ENCODE assay signal across 1 cellular context in the genomic region with DNA sequence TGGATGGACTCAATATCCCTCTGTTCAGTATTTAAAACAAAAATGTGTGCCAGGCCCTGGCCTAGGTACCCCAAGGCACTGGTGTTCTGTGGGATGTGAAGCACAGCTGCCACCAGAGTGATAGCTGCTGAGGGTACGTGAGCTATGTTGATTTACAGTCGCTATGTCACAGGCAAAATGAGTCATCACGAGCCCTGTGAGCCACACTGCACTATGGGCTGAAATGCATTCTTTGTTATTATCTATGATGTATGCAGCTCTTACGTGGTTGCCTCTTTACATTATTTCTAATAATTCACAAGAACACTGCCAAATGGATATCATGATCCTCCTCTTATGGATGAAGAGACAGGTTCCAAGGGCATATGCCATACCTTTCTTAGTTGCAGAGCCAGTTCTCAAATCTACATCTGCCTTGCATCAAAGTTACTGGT.
A peak's percentile ranks its signal among the peaks of the same experiment; 100 is the strongest.
TF ChIP-seq lines count a peak whose summit lies in the region.

No MANE protein-coding gene starts in this region.

TF ChIP-seq in K562, 482 proteins besides CTCF, POLR2A, EP300 and RAD21 (continued from another document and continues in another):
- TF ChIP-seq, protein P1, sequence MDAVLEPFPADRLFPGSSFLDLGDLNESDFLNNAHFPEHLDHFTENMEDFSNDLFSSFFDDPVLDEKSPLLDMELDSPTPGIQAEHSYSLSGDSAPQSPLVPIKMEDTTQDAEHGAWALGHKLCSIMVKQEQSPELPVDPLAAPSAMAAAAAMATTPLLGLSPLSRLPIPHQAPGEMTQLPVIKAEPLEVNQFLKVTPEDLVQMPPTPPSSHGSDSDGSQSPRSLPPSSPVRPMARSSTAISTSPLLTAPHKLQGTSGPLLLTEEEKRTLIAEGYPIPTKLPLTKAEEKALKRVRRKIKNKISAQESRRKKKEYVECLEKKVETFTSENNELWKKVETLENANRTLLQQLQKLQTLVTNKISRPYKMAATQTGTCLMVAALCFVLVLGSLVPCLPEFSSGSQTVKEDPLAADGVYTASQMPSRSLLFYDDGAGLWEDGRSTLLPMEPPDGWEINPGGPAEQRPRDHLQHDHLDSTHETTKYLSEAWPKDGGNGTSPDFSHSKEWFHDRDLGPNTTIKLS (IDR thresholded peaks at IDR 0.05; ENCODE audit: borderline replicate concordance, low read depth), result no peak
- TF ChIP-seq TAF7 (tag; IDR thresholded peaks at IDR 0.05), result no peak
- peak; percentile 48; the same call in 1 of the 2 replicates for TF ChIP-seq SMARCC2 (IDR thresholded peaks at IDR 0.05; ENCODE audit: low read depth)
- TF ChIP-seq NFIX (CRISPR knock-in tag; IDR thresholded peaks at IDR 0.05; ENCODE audit: low read depth), result no peak
- TF ChIP-seq, protein P2, sequence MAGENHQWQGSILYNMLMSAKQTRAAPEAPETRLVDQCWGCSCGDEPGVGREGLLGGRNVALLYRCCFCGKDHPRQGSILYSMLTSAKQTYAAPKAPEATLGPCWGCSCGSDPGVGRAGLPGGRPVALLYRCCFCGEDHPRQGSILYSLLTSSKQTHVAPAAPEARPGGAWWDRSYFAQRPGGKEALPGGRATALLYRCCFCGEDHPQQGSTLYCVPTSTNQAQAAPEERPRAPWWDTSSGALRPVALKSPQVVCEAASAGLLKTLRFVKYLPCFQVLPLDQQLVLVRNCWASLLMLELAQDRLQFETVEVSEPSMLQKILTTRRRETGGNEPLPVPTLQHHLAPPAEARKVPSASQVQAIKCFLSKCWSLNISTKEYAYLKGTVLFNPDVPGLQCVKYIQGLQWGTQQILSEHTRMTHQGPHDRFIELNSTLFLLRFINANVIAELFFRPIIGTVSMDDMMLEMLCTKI (IDR thresholded peaks at IDR 0.05; ENCODE audit: partially characterized antibody), result no peak
- TF ChIP-seq L3MBTL2 (IDR thresholded peaks at IDR 0.05), result no peak
- TF ChIP-seq SRSF3 (IDR thresholded peaks at IDR 0.05; ENCODE audit: insufficient read depth, low read length), result no peak
- TF ChIP-seq KHSRP (IDR thresholded peaks at IDR 0.05), result no peak
- TF ChIP-seq, protein P3, sequence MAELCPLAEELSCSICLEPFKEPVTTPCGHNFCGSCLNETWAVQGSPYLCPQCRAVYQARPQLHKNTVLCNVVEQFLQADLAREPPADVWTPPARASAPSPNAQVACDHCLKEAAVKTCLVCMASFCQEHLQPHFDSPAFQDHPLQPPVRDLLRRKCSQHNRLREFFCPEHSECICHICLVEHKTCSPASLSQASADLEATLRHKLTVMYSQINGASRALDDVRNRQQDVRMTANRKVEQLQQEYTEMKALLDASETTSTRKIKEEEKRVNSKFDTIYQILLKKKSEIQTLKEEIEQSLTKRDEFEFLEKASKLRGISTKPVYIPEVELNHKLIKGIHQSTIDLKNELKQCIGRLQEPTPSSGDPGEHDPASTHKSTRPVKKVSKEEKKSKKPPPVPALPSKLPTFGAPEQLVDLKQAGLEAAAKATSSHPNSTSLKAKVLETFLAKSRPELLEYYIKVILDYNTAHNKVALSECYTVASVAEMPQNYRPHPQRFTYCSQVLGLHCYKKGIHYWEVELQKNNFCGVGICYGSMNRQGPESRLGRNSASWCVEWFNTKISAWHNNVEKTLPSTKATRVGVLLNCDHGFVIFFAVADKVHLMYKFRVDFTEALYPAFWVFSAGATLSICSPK (IDR thresholded peaks at IDR 0.05; ENCODE audit: borderline replicate concordance), result no peak
- TF ChIP-seq ARID1B (IDR thresholded peaks at IDR 0.05), result peak; percentile 80
- peak; percentile 15; the same call in 1 of the 2 replicates for TF ChIP-seq TEAD4 (IDR thresholded peaks at IDR 0.05; ENCODE audit: low read length)
- no peak for TF ChIP-seq TEAD4 (CRISPR knock-in tag; IDR thresholded peaks at IDR 0.05; ENCODE audit: borderline replicate concordance)
- peak in 1 of 2 experiments; percentile 43; a peak in 2 of 4 replicates for TF ChIP-seq FOXK2 (conservative IDR thresholded peaks at IDR 0.05 in 1 of 2, IDR thresholded peaks at IDR 0.05 in 1 of 2; ENCODE audit: low read depth in 2 of 2)
- TF ChIP-seq, protein P4, sequence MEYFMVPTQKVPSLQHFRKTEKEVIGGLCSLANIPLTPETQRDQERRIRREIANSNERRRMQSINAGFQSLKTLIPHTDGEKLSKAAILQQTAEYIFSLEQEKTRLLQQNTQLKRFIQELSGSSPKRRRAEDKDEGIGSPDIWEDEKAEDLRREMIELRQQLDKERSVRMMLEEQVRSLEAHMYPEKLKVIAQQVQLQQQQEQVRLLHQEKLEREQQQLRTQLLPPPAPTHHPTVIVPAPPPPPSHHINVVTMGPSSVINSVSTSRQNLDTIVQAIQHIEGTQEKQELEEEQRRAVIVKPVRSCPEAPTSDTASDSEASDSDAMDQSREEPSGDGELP (CRISPR knock-in tag; IDR thresholded peaks at IDR 0.05; ENCODE audit: borderline replicate concordance), result peak; percentile 50; the same call in 1 of the 2 replicates
- peak; percentile 78 for TF ChIP-seq CREM (IDR thresholded peaks at IDR 0.05; ENCODE audit: low read depth)
- no peak for TF ChIP-seq ZNF165 (CRISPR knock-in tag; IDR thresholded peaks at IDR 0.05; ENCODE audit: borderline replicate concordance)
- TF ChIP-seq, protein P5, sequence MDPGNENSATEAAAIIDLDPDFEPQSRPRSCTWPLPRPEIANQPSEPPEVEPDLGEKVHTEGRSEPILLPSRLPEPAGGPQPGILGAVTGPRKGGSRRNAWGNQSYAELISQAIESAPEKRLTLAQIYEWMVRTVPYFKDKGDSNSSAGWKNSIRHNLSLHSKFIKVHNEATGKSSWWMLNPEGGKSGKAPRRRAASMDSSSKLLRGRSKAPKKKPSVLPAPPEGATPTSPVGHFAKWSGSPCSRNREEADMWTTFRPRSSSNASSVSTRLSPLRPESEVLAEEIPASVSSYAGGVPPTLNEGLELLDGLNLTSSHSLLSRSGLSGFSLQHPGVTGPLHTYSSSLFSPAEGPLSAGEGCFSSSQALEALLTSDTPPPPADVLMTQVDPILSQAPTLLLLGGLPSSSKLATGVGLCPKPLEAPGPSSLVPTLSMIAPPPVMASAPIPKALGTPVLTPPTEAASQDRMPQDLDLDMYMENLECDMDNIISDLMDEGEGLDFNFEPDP (CRISPR knock-in tag; IDR thresholded peaks at IDR 0.05), result no peak
- TF ChIP-seq, protein P6, sequence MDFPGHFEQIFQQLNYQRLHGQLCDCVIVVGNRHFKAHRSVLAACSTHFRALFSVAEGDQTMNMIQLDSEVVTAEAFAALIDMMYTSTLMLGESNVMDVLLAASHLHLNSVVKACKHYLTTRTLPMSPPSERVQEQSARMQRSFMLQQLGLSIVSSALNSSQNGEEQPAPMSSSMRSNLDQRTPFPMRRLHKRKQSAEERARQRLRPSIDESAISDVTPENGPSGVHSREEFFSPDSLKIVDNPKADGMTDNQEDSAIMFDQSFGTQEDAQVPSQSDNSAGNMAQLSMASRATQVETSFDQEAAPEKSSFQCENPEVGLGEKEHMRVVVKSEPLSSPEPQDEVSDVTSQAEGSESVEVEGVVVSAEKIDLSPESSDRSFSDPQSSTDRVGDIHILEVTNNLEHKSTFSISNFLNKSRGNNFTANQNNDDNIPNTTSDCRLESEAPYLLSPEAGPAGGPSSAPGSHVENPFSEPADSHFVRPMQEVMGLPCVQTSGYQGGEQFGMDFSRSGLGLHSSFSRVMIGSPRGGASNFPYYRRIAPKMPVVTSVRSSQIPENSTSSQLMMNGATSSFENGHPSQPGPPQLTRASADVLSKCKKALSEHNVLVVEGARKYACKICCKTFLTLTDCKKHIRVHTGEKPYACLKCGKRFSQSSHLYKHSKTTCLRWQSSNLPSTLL (IDR thresholded peaks at IDR 0.05), result no peak
- 0 out of 2 replicates have a peak, but pooled peaks have one; percentile 14 for TF ChIP-seq SMAD4 (CRISPR knock-in tag; conservative IDR thresholded peaks at IDR 0.05)
- peak; percentile 97 for TF ChIP-seq JUN (IDR thresholded peaks at IDR 0.05; ENCODE audit: borderline replicate concordance, low read depth, low read length)
- TF ChIP-seq JUN (CRISPR knock-in tag; IDR thresholded peaks at IDR 0.05; ENCODE audit: borderline replicate concordance), result no peak
- TF ChIP-seq MEIS2 (IDR thresholded peaks at IDR 0.05; ENCODE audit: partially characterized antibody), result peak; percentile 97
- TF ChIP-seq RAD51 (IDR thresholded peaks at IDR 0.05; ENCODE audit: borderline replicate concordance, low read depth), result no peak
- TF ChIP-seq, protein P7, sequence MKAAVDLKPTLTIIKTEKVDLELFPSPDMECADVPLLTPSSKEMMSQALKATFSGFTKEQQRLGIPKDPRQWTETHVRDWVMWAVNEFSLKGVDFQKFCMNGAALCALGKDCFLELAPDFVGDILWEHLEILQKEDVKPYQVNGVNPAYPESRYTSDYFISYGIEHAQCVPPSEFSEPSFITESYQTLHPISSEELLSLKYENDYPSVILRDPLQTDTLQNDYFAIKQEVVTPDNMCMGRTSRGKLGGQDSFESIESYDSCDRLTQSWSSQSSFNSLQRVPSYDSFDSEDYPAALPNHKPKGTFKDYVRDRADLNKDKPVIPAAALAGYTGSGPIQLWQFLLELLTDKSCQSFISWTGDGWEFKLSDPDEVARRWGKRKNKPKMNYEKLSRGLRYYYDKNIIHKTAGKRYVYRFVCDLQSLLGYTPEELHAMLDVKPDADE (conservative IDR thresholded peaks at IDR 0.05; ENCODE audit: control insufficient read depth, low read depth, low read length), result no peak
- TF ChIP-seq GATAD2B (IDR thresholded peaks at IDR 0.05; ENCODE audit: borderline replicate concordance), result no peak
- TF ChIP-seq U2AF2 (optimal IDR thresholded peaks at IDR 0.05; ENCODE audit: low read depth, low read length), result no peak
- TF ChIP-seq RFX5 (IDR thresholded peaks at IDR 0.05; ENCODE audit: low read depth, low read length), result no peak
- no peak for TF ChIP-seq GATA2 (CRISPR knock-in tag; IDR thresholded peaks at IDR 0.05)
- TF ChIP-seq ZNF583 (CRISPR knock-in tag; IDR thresholded peaks at IDR 0.05), result 0 out of 2 replicates have a peak, but pooled peaks have one; percentile 32
- TF ChIP-seq ZSCAN32 (CRISPR knock-in tag; IDR thresholded peaks at IDR 0.05), result no peak
- no peak for TF ChIP-seq TAF15 (IDR thresholded peaks at IDR 0.05; ENCODE audit: low read depth, low read length)
- TF ChIP-seq CXXC5 (CRISPR knock-in tag; IDR thresholded peaks at IDR 0.05), result peak; percentile 41
- no peak for TF ChIP-seq NFYB (IDR thresholded peaks at IDR 0.05; ENCODE audit: extremely low read depth, insufficient read length)
- TF ChIP-seq, protein P8, sequence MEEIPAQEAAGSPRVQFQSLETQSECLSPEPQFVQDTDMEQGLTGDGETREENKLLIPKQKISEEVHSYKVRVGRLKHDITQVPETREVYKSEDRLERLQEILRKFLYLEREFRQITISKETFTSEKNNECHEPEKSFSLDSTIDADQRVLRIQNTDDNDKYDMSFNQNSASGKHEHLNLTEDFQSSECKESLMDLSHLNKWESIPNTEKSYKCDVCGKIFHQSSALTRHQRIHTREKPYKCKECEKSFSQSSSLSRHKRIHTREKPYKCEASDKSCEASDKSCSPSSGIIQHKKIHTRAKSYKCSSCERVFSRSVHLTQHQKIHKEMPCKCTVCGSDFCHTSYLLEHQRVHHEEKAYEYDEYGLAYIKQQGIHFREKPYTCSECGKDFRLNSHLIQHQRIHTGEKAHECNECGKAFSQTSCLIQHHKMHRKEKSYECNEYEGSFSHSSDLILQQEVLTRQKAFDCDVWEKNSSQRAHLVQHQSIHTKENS (CRISPR knock-in tag; IDR thresholded peaks at IDR 0.05), result no peak
- TF ChIP-seq NFIC (IDR thresholded peaks at IDR 0.05), result no peak
- peak; percentile 73; the same call in 1 of the 2 replicates for TF ChIP-seq ATF7 (IDR thresholded peaks at IDR 0.05)
- TF ChIP-seq BRCA1 (IDR thresholded peaks at IDR 0.05), result no peak
- TF ChIP-seq BRCA1 (CRISPR knock-in tag; IDR thresholded peaks at IDR 0.05), result no peak
- no peak for TF ChIP-seq FOXK1 (CRISPR knock-in tag; IDR thresholded peaks at IDR 0.05; ENCODE audit: borderline replicate concordance)
- TF ChIP-seq, protein P9, sequence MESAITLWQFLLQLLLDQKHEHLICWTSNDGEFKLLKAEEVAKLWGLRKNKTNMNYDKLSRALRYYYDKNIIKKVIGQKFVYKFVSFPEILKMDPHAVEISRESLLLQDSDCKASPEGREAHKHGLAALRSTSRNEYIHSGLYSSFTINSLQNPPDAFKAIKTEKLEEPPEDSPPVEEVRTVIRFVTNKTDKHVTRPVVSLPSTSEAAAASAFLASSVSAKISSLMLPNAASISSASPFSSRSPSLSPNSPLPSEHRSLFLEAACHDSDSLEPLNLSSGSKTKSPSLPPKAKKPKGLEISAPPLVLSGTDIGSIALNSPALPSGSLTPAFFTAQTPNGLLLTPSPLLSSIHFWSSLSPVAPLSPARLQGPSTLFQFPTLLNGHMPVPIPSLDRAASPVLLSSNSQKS (CRISPR knock-in tag; IDR thresholded peaks at IDR 0.05), result no peak
- 0 out of 2 replicates have a peak, but pooled peaks have one; percentile 48 for TF ChIP-seq POLR2AphosphoS2 (IDR thresholded peaks at IDR 0.05; ENCODE audit: low read length)
- TF ChIP-seq NR2C1 (IDR thresholded peaks at IDR 0.05), result no peak
- peak; percentile 28; the same call in 1 of the 2 replicates for TF ChIP-seq NR2C1 (tag; IDR thresholded peaks at IDR 0.05)
- TF ChIP-seq, protein P10, sequence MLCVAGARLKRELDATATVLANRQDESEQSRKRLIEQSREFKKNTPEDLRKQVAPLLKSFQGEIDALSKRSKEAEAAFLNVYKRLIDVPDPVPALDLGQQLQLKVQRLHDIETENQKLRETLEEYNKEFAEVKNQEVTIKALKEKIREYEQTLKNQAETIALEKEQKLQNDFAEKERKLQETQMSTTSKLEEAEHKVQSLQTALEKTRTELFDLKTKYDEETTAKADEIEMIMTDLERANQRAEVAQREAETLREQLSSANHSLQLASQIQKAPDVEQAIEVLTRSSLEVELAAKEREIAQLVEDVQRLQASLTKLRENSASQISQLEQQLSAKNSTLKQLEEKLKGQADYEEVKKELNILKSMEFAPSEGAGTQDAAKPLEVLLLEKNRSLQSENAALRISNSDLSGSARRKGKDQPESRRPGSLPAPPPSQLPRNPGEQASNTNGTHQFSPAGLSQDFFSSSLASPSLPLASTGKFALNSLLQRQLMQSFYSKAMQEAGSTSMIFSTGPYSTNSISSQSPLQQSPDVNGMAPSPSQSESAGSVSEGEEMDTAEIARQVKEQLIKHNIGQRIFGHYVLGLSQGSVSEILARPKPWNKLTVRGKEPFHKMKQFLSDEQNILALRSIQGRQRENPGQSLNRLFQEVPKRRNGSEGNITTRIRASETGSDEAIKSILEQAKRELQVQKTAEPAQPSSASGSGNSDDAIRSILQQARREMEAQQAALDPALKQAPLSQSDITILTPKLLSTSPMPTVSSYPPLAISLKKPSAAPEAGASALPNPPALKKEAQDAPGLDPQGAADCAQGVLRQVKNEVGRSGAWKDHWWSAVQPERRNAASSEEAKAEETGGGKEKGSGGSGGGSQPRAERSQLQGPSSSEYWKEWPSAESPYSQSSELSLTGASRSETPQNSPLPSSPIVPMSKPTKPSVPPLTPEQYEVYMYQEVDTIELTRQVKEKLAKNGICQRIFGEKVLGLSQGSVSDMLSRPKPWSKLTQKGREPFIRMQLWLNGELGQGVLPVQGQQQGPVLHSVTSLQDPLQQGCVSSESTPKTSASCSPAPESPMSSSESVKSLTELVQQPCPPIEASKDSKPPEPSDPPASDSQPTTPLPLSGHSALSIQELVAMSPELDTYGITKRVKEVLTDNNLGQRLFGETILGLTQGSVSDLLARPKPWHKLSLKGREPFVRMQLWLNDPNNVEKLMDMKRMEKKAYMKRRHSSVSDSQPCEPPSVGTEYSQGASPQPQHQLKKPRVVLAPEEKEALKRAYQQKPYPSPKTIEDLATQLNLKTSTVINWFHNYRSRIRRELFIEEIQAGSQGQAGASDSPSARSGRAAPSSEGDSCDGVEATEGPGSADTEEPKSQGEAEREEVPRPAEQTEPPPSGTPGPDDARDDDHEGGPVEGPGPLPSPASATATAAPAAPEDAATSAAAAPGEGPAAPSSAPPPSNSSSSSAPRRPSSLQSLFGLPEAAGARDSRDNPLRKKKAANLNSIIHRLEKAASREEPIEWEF (CRISPR knock-in tag; IDR thresholded peaks at IDR 0.05), result peak; percentile 84; the same call in 1 of the 2 replicates
